ENCODE assay signal across 28 cellular contexts in genomic region chr2:3971313-3972192, GRCh38.
"Had no signal": no experiment of that assay in that cellular context is flagged by ENCODE, and none has a peak within 500 bp of the region (broad histone marks: within the 10 kb centered on the region; RNA-seq: fewer than 3 reads in every experiment).

No MANE protein-coding gene starts in this region.

- FAIRE-seq: endometrium, kidney had no signal

- H3K27ac ChIP-seq: breast epithelium, heart left ventricle, right atrium auricular region, transverse colon, uterus had no signal

- ATAC-seq: activated T-helper 17 cell treated with anti-CD3 and anti-CD28 coated beads, Interleukin-2, amount 50 U/mL, for 72 hours; heart left ventricle; left colon; naive thymus-derived CD8-positive, alpha-beta T cell had no signal

- H3K4me3 ChIP-seq: breast epithelium, heart left ventricle, right atrium auricular region, transverse colon, uterus had no signal

- H3K4me1 ChIP-seq: breast epithelium, heart left ventricle, right atrium auricular region, transverse colon, uterus had no signal

- H3K36me3 ChIP-seq: breast epithelium, heart left ventricle, right atrium auricular region, transverse colon, uterus had no signal

- H3K27me3 ChIP-seq: right atrium auricular region, transverse colon, uterus had no signal

- DNase-seq: activated CD4-positive, alpha-beta memory T cell treated with anti-CD3 and anti-CD28 coated beads, Interleukin-2, amount 10 ng/mL, durations not matched to agents 7 days and 5 days; activated CD4-positive, alpha-beta T cell treated with anti-CD3 and anti-CD28 coated beads for 1 hour; activated CD4-positive, alpha-beta T cell treated with anti-CD3 and anti-CD28 coated beads, Interleukin-2, amount 10 ng/mL, durations not matched to agents 7 days and 5 days; activated CD8-positive, alpha-beta memory T cell treated with anti-CD3 and anti-CD28 coated beads, Interleukin-2, amount 50 U/mL, for 48 hours; activated gamma-delta T cell treated with Interleukin-2 at 50 U/mL for 16 hours; activated naive CD4-positive, alpha-beta T cell treated with anti-CD3 and anti-CD28 coated beads, Interleukin-2, amount 50 U/mL, for 16 hours; activated T-cell treated with anti-CD3 and anti-CD28 coated beads, Interleukin-2, amount 50 U/mL, for 24 hours; amygdala; dermis blood vessel endothelial cell; effector CD4-positive, alpha-beta T cell; erythroblast; heart left ventricle; hypothalamus; immature natural killer cell; kidney; left colon; midbrain; naive thymus-derived CD8-positive, alpha-beta T cell; stimulated activated CD4-positive, alpha-beta T cell treated with anti-CD3 and anti-CD28 coated beads, Interleukin-15, amount 100 ng/mL, for 24 hours; stimulated activated CD4-positive, alpha-beta T cell treated with anti-CD3 and anti-CD28 coated beads, Interleukin-2, amount 100 ng/mL, for 24 hours; stimulated activated naive CD4-positive, alpha-beta T cell treated with Interleukin-2 at 50 U/mL for 16 hours; T-helper 2 cell; transverse colon; uterus had no signal

- H3K9me3 ChIP-seq: breast epithelium, heart left ventricle, right atrium auricular region, transverse colon, uterus had no signal
